ENCODE assay signal across 9 cellular contexts in genomic region chr10:35643976-35644799, GRCh38. TPM values are rescaled to one million over a fixed set of nuclear protein-coding genes. Genes with fewer than 3 reads are reported as not detected.
DNase-seq lines count a peak whose midpoint lies in the region.
"Had no signal": no experiment of that assay in that cellular context is flagged by ENCODE, and none has a peak within 500 bp of the region (broad histone marks: within the 10 kb centered on the region; RNA-seq: fewer than 3 reads in every experiment).

No MANE protein-coding gene starts in this region.

- H3K9me3 ChIP-seq in subcutaneous abdominal adipose tissue (ENCODE audit: control insufficient read depth in 5 of 5, low read length in 5 of 5) = peaks cover 0 to 4% (median 0%) of the 10 kb centered on the region in 5 donors

- no peaks in the 10 kb centered on the region for H3K36me3 Mint-ChIP-seq in activated CD4-positive, alpha-beta T cell treated with anti-CD3 and anti-CD28 coated beads, Interleukin-2, amount 10 ng/mL, durations not matched to agents 24 days and 14 days (ENCODE audit: low read depth)
- no peaks in the 10 kb centered on the region for H3K36me3 Mint-ChIP-seq in activated naive CD8-positive, alpha-beta T cell treated with anti-CD3 and anti-CD28 coated beads for 36 hours

- H3K27me3 ChIP-seq in subcutaneous abdominal adipose tissue (ENCODE audit: control insufficient read depth in 5 of 5, insufficient read depth in 4 of 5, low read length in 5 of 5) = peaks cover 0 to 2% (median 0%) of the 10 kb centered on the region in 5 donors

- peaks cover 51% of the 10 kb centered on the region for H3K27me3 Mint-ChIP-seq in activated CD4-positive, alpha-beta T cell treated with anti-CD3 and anti-CD28 coated beads, Interleukin-2, amount 10 ng/mL, durations not matched to agents 24 days and 14 days
- peaks cover 40% of the 10 kb centered on the region for H3K27me3 Mint-ChIP-seq in activated naive CD8-positive, alpha-beta T cell treated with anti-CD3 and anti-CD28 coated beads for 36 hours

- H3K9ac ChIP-seq in subcutaneous abdominal adipose tissue (ENCODE audit: low read length in 5 of 5) = peak overlapping the region in 4 of 5 donors; percentile 38 to 66 (median 60)

- H3K4me3 Mint-ChIP-seq in activated CD4-positive, alpha-beta T cell treated with anti-CD3 and anti-CD28 coated beads, Interleukin-2, amount 10 ng/mL, durations not matched to agents 24 days and 14 days = peak overlapping the region; percentile 82
- peak overlapping the region; percentile 69 for H3K4me3 Mint-ChIP-seq in activated naive CD8-positive, alpha-beta T cell treated with anti-CD3 and anti-CD28 coated beads for 36 hours

- no peaks in the 10 kb centered on the region for H3K9me3 Mint-ChIP-seq in activated CD4-positive, alpha-beta T cell treated with anti-CD3 and anti-CD28 coated beads, Interleukin-2, amount 10 ng/mL, durations not matched to agents 24 days and 14 days
- no peaks in the 10 kb centered on the region for H3K9me3 Mint-ChIP-seq in activated naive CD8-positive, alpha-beta T cell treated with anti-CD3 and anti-CD28 coated beads for 36 hours

- DNase-seq in activated CD4-positive, alpha-beta T cell treated with anti-CD3 and anti-CD28 coated beads, Interleukin-2, amount 10 ng/mL, durations not matched to agents 24 days and 14 days = no peak
- DNase-seq in activated CD4-positive, alpha-beta T cell treated with anti-CD3 and anti-CD28 coated beads, Interleukin-2, amount 50 U/mL, for 4 hours = no peak
- no peak for DNase-seq in activated naive CD8-positive, alpha-beta T cell treated with anti-CD3 and anti-CD28 coated beads for 36 hours
- DNase-seq in iris pigment epithelial cell (ENCODE audit: low read depth) (peak; percentile 16), NCI-H1105 (lab: John Stamatoyannopoulos, UW) (no peak), SW480 (ENCODE audit: low spot score) (no peak)
- no peak for DNase-seq in stimulated activated CD4-positive, alpha-beta T cell treated with anti-CD3 and anti-CD28 coated beads, Interleukin-4, amount 100 ng/mL, for 4 hours
- DNase-seq: SW 1271 had no signal

- H3K4me1 Mint-ChIP-seq in activated CD4-positive, alpha-beta T cell treated with anti-CD3 and anti-CD28 coated beads, Interleukin-2, amount 10 ng/mL, durations not matched to agents 24 days and 14 days = peaks cover 11% of the 10 kb centered on the region
- peaks cover 15% of the 10 kb centered on the region for H3K4me1 Mint-ChIP-seq in activated naive CD8-positive, alpha-beta T cell treated with anti-CD3 and anti-CD28 coated beads for 36 hours

- H3K36me3 ChIP-seq in subcutaneous abdominal adipose tissue (ENCODE audit: control insufficient read depth in 5 of 5, insufficient read depth in 5 of 5, low read length in 5 of 5) = peaks cover 0 to 5% (median 0%) of the 10 kb centered on the region in 5 donors

- H3K27ac Mint-ChIP-seq in activated CD4-positive, alpha-beta T cell treated with anti-CD3 and anti-CD28 coated beads, Interleukin-2, amount 10 ng/mL, durations not matched to agents 24 days and 14 days = no peak overlapping the region
- H3K27ac Mint-ChIP-seq in activated naive CD8-positive, alpha-beta T cell treated with anti-CD3 and anti-CD28 coated beads for 36 hours = no peak overlapping the region

- peaks cover 0 to 45% (median 40%) of the 10 kb centered on the region in 5 donors for H3K4me1 ChIP-seq in subcutaneous abdominal adipose tissue (ENCODE audit: control insufficient read depth in 5 of 5, insufficient read depth in 5 of 5, low read length in 5 of 5)

- peak overlapping the region; percentile 67 for H3K27ac ChIP-seq in subcutaneous abdominal adipose tissue (ENCODE audit: low read depth, low read length)

- intact Hi-C loops in activated CD4-positive, alpha-beta T cell treated with anti-CD3 and anti-CD28 coated beads, Interleukin-2, amount 10 ng/mL, durations not matched to agents 24 days and 14 days (cut with micrococcal nuclease) = loop anchor here (5.0 kb wide), 2 partner anchors 522 to 1238 kb away; no protein-coding TSS in a partner anchor

- peak overlapping the region; percentile 83 to 92 (median 86) for H3K4me3 ChIP-seq in subcutaneous abdominal adipose tissue (ENCODE audit: low read depth in 1 of 5, low read length in 5 of 5)

RNA-seq across cellular contexts. Expression of gene FZD8, which starts 2.1 kb away (rescaled TPM):
- total RNA-seq in activated CD4-positive, alpha-beta T cell treated with anti-CD3 and anti-CD28 coated beads, Interleukin-2, amount 10 ng/mL, durations not matched to agents 24 days and 14 days = 0.38 and 0.56 TPM in 2 replicates
- under 1 TPM; 0.10 to 0.21 TPM for total RNA-seq in activated naive CD8-positive, alpha-beta T cell treated with anti-CD3 and anti-CD28 coated beads for 36 hours

RNA-seq across cellular contexts. Expression of gene GJD4, which starts 39.0 kb away (rescaled TPM):
- total RNA-seq in activated CD4-positive, alpha-beta T cell treated with anti-CD3 and anti-CD28 coated beads, Interleukin-2, amount 10 ng/mL, durations not matched to agents 24 days and 14 days = not detected in 2 replicates
- total RNA-seq in activated naive CD8-positive, alpha-beta T cell treated with anti-CD3 and anti-CD28 coated beads for 36 hours = not detected
